ENCODE assay signal across 9 cellular contexts in the genomic region with DNA sequence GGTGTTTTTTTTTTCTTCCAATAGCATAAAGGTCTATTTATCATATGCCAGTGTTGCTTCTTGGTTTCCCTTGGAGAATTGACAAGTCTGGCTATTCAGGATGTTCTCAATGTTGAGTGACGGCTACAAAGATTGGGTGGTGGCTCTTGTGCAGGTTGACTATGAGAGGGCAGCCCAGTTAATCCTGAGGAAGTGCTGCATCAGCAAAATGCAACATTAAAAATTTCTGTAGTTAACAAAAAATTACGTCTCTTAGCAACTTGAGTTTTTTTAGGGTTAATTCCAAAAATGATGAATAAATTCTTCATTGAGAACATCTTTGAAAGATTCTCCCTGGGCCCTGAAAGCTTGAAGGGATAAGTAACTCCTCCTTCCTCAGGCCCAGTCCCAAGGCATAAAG.
"Had no signal": no experiment of that assay in that cellular context is flagged by ENCODE, and none has a peak within 500 bp of the region (broad histone marks: within the 10 kb centered on the region; RNA-seq: fewer than 3 reads in every experiment).

No MANE protein-coding gene starts in this region.

- H2AFZ ChIP-seq: GM23248 had no signal

- DNase-seq: GM23248, GOT3, H9, HCEC 1CT, Karpas-422, KBM-7 had no signal

- H3K4me3 ChIP-seq: GM23248 had no signal

- H3K9ac ChIP-seq: GM23248, KMS-11 had no signal

- FAIRE-seq: H54, HTR-8/SVneo had no signal

- H3K4me2 ChIP-seq: KMS-11 had no signal

- H3K27ac ChIP-seq: GM23248, KMS-11 had no signal
